Comparison of ENCODE assay signal across 22 cellular contexts in genomic region chr20:63465380-63466249, GRCh38. TPM values are rescaled to one million over a fixed set of nuclear protein-coding genes. Genes with fewer than 3 reads are reported as not detected.
DNase-seq lines count a peak whose midpoint lies in the region; ATAC-seq and TF ChIP-seq lines count a peak whose summit lies in the region.
"Had no signal": no experiment of that assay in that cellular context is flagged by ENCODE, and none has a peak within 500 bp of the region (broad histone marks: within the 10 kb centered on the region; RNA-seq: fewer than 3 reads in every experiment).

No MANE protein-coding gene starts in this region.

- H3K4me3 ChIP-seq in HEK293 (ENCODE audit: low read depth, low read length) = no peak overlapping the region

- peaks cover 11% of the 10 kb centered on the region for H3K27me3 Mint-ChIP-seq in glutamatergic neuron (ENCODE audit: unreplicated experiment)
- H3K27me3 Mint-ChIP-seq in nephron progenitor cell (ENCODE audit: low read depth, poor library complexity) = peaks cover 29% of the 10 kb centered on the region

- ATAC-seq in HG03039 (IDR thresholded peaks at IDR 0.05; ENCODE audit: unreplicated experiment) (no peak), HG03045 (IDR thresholded peaks at IDR 0.05; ENCODE audit: unreplicated experiment) (no peak)
- ATAC-seq: PC-3 had no signal

- CTCF ChIA-PET in HEK293 (lab: Yijun Ruan, JAX) = interaction anchor here (0.7 to 1.9 kb wide), 5 partner anchors 24 to 410 kb away, joined by 3 to 7 read pairs (median 3); no protein-coding TSS in a partner anchor

- H3K27ac ChIP-seq in C4-2B = peak overlapping the region; percentile 77
- no peak overlapping the region for H3K27ac ChIP-seq in HEK293 (ENCODE audit: extremely low read depth, low read depth, low read length)
- peak overlapping the region; percentile 78 for H3K27ac ChIP-seq in angular gyrus (ENCODE audit: low read depth, low read length)
- H3K27ac ChIP-seq: HL-60 had no signal

- no peak for TF ChIP-seq CTCF in C4-2B (conservative IDR thresholded peaks at IDR 0.05)
- TF ChIP-seq CTCF in HEK293 (tag by site-specific recombination; IDR thresholded peaks at IDR 0.05) = no peak
- TF ChIP-seq CTCF in glutamatergic neuron (IDR thresholded peaks at IDR 0.05; ENCODE audit: partially characterized antibody, unreplicated experiment) = no peak
- TF ChIP-seq CTCF in nephron progenitor cell (IDR thresholded peaks at IDR 0.05) = no peak

- H3K4me1 ChIP-seq in HEK293 (ENCODE audit: control insufficient read depth, insufficient read depth, low read length) = no peaks in the 10 kb centered on the region

- no peaks in the 10 kb centered on the region for H3K36me3 Mint-ChIP-seq in glutamatergic neuron (ENCODE audit: unreplicated experiment)
- no peaks in the 10 kb centered on the region for H3K36me3 Mint-ChIP-seq in nephron progenitor cell (ENCODE audit: low read depth)
- H3K36me3 Mint-ChIP-seq: CD14-positive monocyte had no signal

- H3K4me1 Mint-ChIP-seq in glutamatergic neuron (ENCODE audit: low read depth, unreplicated experiment) (peaks cover 47% of the 10 kb centered on the region), nephron progenitor cell (peaks cover 30% of the 10 kb centered on the region)
- H3K4me1 Mint-ChIP-seq: CD14-positive monocyte had no signal

- no peaks in the 10 kb centered on the region for H3K9me3 ChIP-seq in HEK293 (ENCODE audit: control insufficient read depth, insufficient read depth, low read depth, low read length)
- H3K9me3 ChIP-seq: SK-N-SH had no signal

- POLR2A ChIA-PET in HEK293 (lab: Yijun Ruan, JAX) = no interaction called here

- H3K27ac Mint-ChIP-seq in glutamatergic neuron (ENCODE audit: unreplicated experiment) (peak overlapping the region; percentile 52), nephron progenitor cell (no peak overlapping the region)
- H3K27ac Mint-ChIP-seq: CD14-positive monocyte, HFFc6 had no signal

- H3K9me3 Mint-ChIP-seq in glutamatergic neuron (ENCODE audit: unreplicated experiment) = peaks cover 9% of the 10 kb centered on the region
- H3K9me3 Mint-ChIP-seq in nephron progenitor cell = no peaks in the 10 kb centered on the region
- H3K9me3 Mint-ChIP-seq: HFFc6 had no signal

- no peaks in the 10 kb centered on the region for H3K36me3 ChIP-seq in HEK293 (ENCODE audit: control insufficient read depth in 2 of 2, insufficient read depth in 1 of 2, low read length in 2 of 2)

- H3K4me3 Mint-ChIP-seq in glutamatergic neuron (ENCODE audit: unreplicated experiment) = peak overlapping the region; percentile 74
- no peak overlapping the region for H3K4me3 Mint-ChIP-seq in nephron progenitor cell
- H3K4me3 Mint-ChIP-seq: CD14-positive monocyte, HFFc6 had no signal

- DNase-seq in glutamatergic neuron (no peak), activated gamma-delta T cell treated with Interleukin-2 at 50 U/mL for 16 hours (no peak), nephron progenitor cell (no peak)
- DNase-seq: DMS53, GF-D8, HFFc6, KG1, NCI-H1092 treated with DMSO at 0.1 percent for 48 hours, NCI-H146, NCI-H2029 treated with DMSO at 0.1 percent for 48 hours, NCI-H446 treated with DMSO at 0.1 percent for 48 hours, NCI-H526 treated with DMSO at 0.1 percent for 48 hours, PC-3, SIG-M5, SK-N-SH had no signal

TF ChIP-seq in HEK293, 187 proteins besides CTCF, POLR2A, EP300 and RAD21:
- TF ChIP-seq PRDM10 (tag by site-specific recombination; IDR thresholded peaks at IDR 0.05) (peak; percentile 35; the same call in 1 of the 2 replicates), ZNF114 (tag by site-specific recombination; IDR thresholded peaks at IDR 0.05) (no peak), ZBTB8A (tag by site-specific recombination; IDR thresholded peaks at IDR 0.05) (0 out of 2 replicates have a peak, but pooled peaks have one; percentile 34), GLI2 (tag by site-specific recombination; IDR thresholded peaks at IDR 0.05; ENCODE audit: borderline replicate concordance, low read depth) (no peak)
TF ChIP-seq in HEK293: peak in this region for 2.

RNA-seq across cellular contexts. Expression of gene KCNQ2, which starts 6.8 kb away (rescaled TPM):
- total RNA-seq in glutamatergic neuron (ENCODE audit: unreplicated experiment) = 354 TPM
- total RNA-seq: HFFc6, PC-3 had no signal

RNA-seq across cellular contexts. Expression of gene EEF1A2, which starts 33.3 kb away (rescaled TPM):
- 55.3 TPM for total RNA-seq in glutamatergic neuron (ENCODE audit: unreplicated experiment)

RNA-seq across cellular contexts. Expression of gene PPDPF, which starts 55.0 kb away (rescaled TPM):
- total RNA-seq in glutamatergic neuron (ENCODE audit: unreplicated experiment) = 293 TPM
